9 cellular contexts compared by ENCODE assay signal in the genomic region with DNA sequence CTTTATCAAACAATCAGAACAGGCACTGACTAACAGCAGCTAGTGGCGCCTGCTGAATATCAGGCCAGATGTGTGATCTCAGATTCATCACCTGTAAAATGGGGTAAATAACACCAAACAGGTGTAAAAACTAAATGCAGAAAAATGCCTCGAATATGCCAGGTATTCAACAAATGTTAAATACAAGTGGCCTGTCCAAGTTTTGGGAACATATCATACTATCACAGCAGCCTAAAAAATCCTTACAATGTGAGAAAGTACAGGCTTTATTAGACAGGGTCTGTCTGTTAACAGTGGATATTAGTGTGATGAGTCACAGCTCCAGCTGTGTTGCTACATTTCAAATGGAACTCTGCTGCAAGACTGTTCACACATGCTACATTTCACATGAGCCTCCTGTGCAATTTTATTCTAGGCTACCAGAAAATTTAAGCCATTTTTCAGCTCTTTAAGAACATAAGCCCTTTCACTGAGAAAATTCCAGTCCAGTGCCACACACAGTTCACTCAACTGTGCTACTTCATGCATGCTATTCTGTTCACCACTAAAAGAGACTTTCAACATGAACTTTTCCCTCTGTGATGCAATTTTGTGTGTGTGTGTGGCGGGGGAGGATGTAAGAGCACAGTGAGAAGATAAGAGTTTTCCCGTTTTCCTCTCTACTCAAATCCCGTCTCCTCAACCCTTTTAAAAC. TPM values are rescaled to one million over a fixed set of nuclear protein-coding genes. Genes with fewer than 3 reads are reported as not detected.
DNase-seq lines count a peak whose midpoint lies in the region; ATAC-seq and TF ChIP-seq lines count a peak whose summit lies in the region.
"Had no signal": no experiment of that assay in that cellular context is flagged by ENCODE, and none has a peak within 500 bp of the region (broad histone marks: within the 10 kb centered on the region; RNA-seq: fewer than 3 reads in every experiment).

No MANE protein-coding gene starts in this region.

- no peak overlapping the region for H3K27ac ChIP-seq in upper lobe of right lung

- ATAC-seq in upper lobe of right lung (peak; percentile 62), GM21723 (IDR thresholded peaks at IDR 0.05; ENCODE audit: unreplicated experiment) (no peak)

- intact Hi-C loops in upper lobe of right lung (cut with DNase I) = no loop called here

- peaks cover 37% of the 10 kb centered on the region for H3K4me1 Mint-ChIP-seq in brain

- DNase-seq in HS-27A (ENCODE audit: low read depth) (peak; percentile 68), kidney tubule cell (ENCODE audit: low spot score) (peak; percentile 56), upper lobe of right lung (no peak), LoVo (ENCODE audit: low spot score) (no peak)
- no peak for DNase-seq in activated naive CD4-positive, alpha-beta T cell treated with Interleukin-2 at 50 U/mL for 16 hours
- DNase-seq: SHP77 had no signal

- H3K4me3 ChIP-seq in upper lobe of right lung = no peak overlapping the region

- no peaks in the 10 kb centered on the region for H3K27me3 ChIP-seq in upper lobe of right lung

- H3K4me1 ChIP-seq in upper lobe of right lung = peaks cover 3% of the 10 kb centered on the region

- H3K4me3 Mint-ChIP-seq in brain = peak overlapping the region in 3 of 5 experiments; percentile 16 to 35 (median 17)

- peaks cover 0 to 6% (median 2%) of the 10 kb centered on the region in 5 experiments for H3K9me3 Mint-ChIP-seq in brain
- H3K9me3 Mint-ChIP-seq: activated T-helper 2 cell treated with anti-CD3 and anti-CD28 coated beads, Interferon-gamma antibody, Interleukin-2, Interleukin-4, amounts not matched to agents 10 μg/mL and 5 μg/mL and 100 μg/mL, durations not matched to agents 14 hours and 24 hours and 36 hours had no signal

- H3K9me3 ChIP-seq in upper lobe of right lung = no peaks in the 10 kb centered on the region

- no peaks in the 10 kb centered on the region for H3K36me3 ChIP-seq in upper lobe of right lung

- peak overlapping the region in 2 of 5 experiments; percentile 5 to 47 for H3K27ac Mint-ChIP-seq in brain
- H3K27ac Mint-ChIP-seq: activated T-helper 2 cell treated with anti-CD3 and anti-CD28 coated beads, Interferon-gamma antibody, Interleukin-2, Interleukin-4, amounts not matched to agents 10 μg/mL and 5 μg/mL and 100 μg/mL, durations not matched to agents 14 hours and 24 hours and 36 hours had no signal

- no peak for TF ChIP-seq CTCF in brain (conservative IDR thresholded peaks at IDR 0.05)
- TF ChIP-seq CTCF in upper lobe of right lung (IDR thresholded peaks at IDR 0.05) = no peak

- H3K36me3 Mint-ChIP-seq in brain = peaks cover 3% of the 10 kb centered on the region

- peaks cover 4% of the 10 kb centered on the region for H3K27me3 Mint-ChIP-seq in brain

RNA-seq across cellular contexts. Expression of a gene that starts 56.7 kb away (rescaled TPM):
- polyA plus RNA-seq in brain (ENCODE audit: insufficient read depth, low read depth, low replicate concordance) = 2.8 TPM
- 61.3 TPM for total RNA-seq in upper lobe of right lung

Comparison
In these comparisons a context has a peak if more than half of its experiments do, and no peak if none do; other contexts are left out.
1. DNase-seq: peak in HS-27A (single experiment) and kidney tubule cell (single experiment); none in upper lobe of right lung (single experiment), LoVo (single experiment) and activated naive CD4-positive, alpha-beta T cell treated with Interleukin-2 at 50 U/mL for 16 hours (single experiment).